2 cellular contexts compared by ENCODE assay signal in genomic region chr9:136807281-136808074, GRCh38.
TF ChIP-seq lines count a peak whose summit lies in the region.

Gene RABL6, plus strand, starts transcription at chr9:136807948. Its CDS starts 249 bp downstream, at chr9:136808197.

TF ChIP-seq in HEK293, 187 proteins besides CTCF, POLR2A, EP300 and RAD21 (continued from another document):
- TF ChIP-seq ZNF280D (tag by site-specific recombination; IDR thresholded peaks at IDR 0.05) (no peak), MYNN (tag by site-specific recombination; IDR thresholded peaks at IDR 0.05; ENCODE audit: borderline replicate concordance) (no peak), ZNF521 (tag by site-specific recombination; IDR thresholded peaks at IDR 0.05) (no peak), ZNF426 (tag by site-specific recombination; IDR thresholded peaks at IDR 0.05) (no peak), ZNF701 (tag by site-specific recombination; IDR thresholded peaks at IDR 0.05) (no peak), ZNF404 (tag by site-specific recombination; IDR thresholded peaks at IDR 0.05) (no peak), ZNF561 (tag by site-specific recombination; IDR thresholded peaks at IDR 0.05; ENCODE audit: borderline replicate concordance) (peak; percentile 58; the same call in 1 of the 2 replicates), ZBTB11 (tag by site-specific recombination; conservative IDR thresholded peaks at IDR 0.05; ENCODE audit: low read depth) (no peak), KLF17 (tag by site-specific recombination; IDR thresholded peaks at IDR 0.05) (peak; percentile 71; the same call in 1 of the 2 replicates), SP7 (tag by site-specific recombination; IDR thresholded peaks at IDR 0.05) (peak; percentile 39; the same call in 1 of the 2 replicates), ZBTB7A (tag by site-specific recombination; IDR thresholded peaks at IDR 0.05; ENCODE audit: low read depth) (0 out of 2 replicates have a peak, but pooled peaks have one; percentile 29), ZNF555 (tag by site-specific recombination; conservative IDR thresholded peaks at IDR 0.05) (no peak), PRDM1 (tag by site-specific recombination; IDR thresholded peaks at IDR 0.05) (no peak), GLI4 (tag by site-specific recombination; IDR thresholded peaks at IDR 0.05) (no peak), ZNF645 (tag by site-specific recombination; IDR thresholded peaks at IDR 0.05) (no peak), ZSCAN5A (tag by site-specific recombination; IDR thresholded peaks at IDR 0.05) (no peak)
TF ChIP-seq in HEK293: peak in this region for 34.

TF ChIP-seq in K562, 482 proteins besides CTCF, POLR2A, EP300 and RAD21 (continued from another document and continues in another):
- TF ChIP-seq CUX1 (CRISPR knock-in tag; IDR thresholded peaks at IDR 0.05) (no peak), GABPA (tag; conservative IDR thresholded peaks at IDR 0.05; ENCODE audit: low read depth) (no peak), ETV5 (CRISPR knock-in tag; IDR thresholded peaks at IDR 0.05; ENCODE audit: low read depth) (peak; percentile 35; the same call in 1 of the 2 replicates), TCF3 (CRISPR knock-in tag; IDR thresholded peaks at IDR 0.05) (peak; percentile 4; the same call in 1 of the 2 replicates), GATAD2B (IDR thresholded peaks at IDR 0.05; ENCODE audit: borderline replicate concordance) (peak; percentile 74), MITF (IDR thresholded peaks at IDR 0.05) (0 out of 2 replicates have a peak, but pooled peaks have one; percentile 38), ZNF318 (IDR thresholded peaks at IDR 0.05; ENCODE audit: borderline replicate concordance in 1 of 2, low read depth in 1 of 2) (no peak), THAP12 (CRISPR knock-in tag; IDR thresholded peaks at IDR 0.05) (no peak), SMAD2 (IDR thresholded peaks at IDR 0.05; ENCODE audit: low read depth, low read length) (no peak), PHTF2 (CRISPR knock-in tag; IDR thresholded peaks at IDR 0.05) (no peak), ZNF134 (CRISPR knock-in tag; conservative IDR thresholded peaks at IDR 0.05) (no peak), CCNT2 (IDR thresholded peaks at IDR 0.05; ENCODE audit: borderline replicate concordance, extremely low read depth, insufficient read length, low read depth, low read length) (peak; percentile 93), BMI1 (IDR thresholded peaks at IDR 0.05; ENCODE audit: low read length) (no peak), MYC (IDR thresholded peaks at IDR 0.05; ENCODE audit: low read depth, low read length) (peak; percentile 43; the same call in 1 of the 2 replicates), MYC (CRISPR knock-in tag; IDR thresholded peaks at IDR 0.05; ENCODE audit: borderline replicate concordance, low read depth) (no peak), GABPB2 (CRISPR knock-in tag; conservative IDR thresholded peaks at IDR 0.05) (no peak), HEY1 (CRISPR knock-in tag; IDR thresholded peaks at IDR 0.05; ENCODE audit: borderline replicate concordance) (no peak), ZSCAN32 (CRISPR knock-in tag; IDR thresholded peaks at IDR 0.05) (no peak), RBM39 (optimal IDR thresholded peaks at IDR 0.05; ENCODE audit: low read depth, low read length) (no peak), UBTF (IDR thresholded peaks at IDR 0.05; ENCODE audit: borderline replicate concordance in 1 of 2, low read depth in 2 of 2, low read length in 2 of 2) (peak in 1 of 2 experiments; percentile 55; a peak in 1 of 4 replicates), HES1 (IDR thresholded peaks at IDR 0.05; ENCODE audit: low read depth) (no peak), JUN (IDR thresholded peaks at IDR 0.05; ENCODE audit: borderline replicate concordance, low read depth, low read length) (no peak), JUN (CRISPR knock-in tag; IDR thresholded peaks at IDR 0.05; ENCODE audit: borderline replicate concordance) (no peak)
